Comparison of ENCODE assay signal across 32 cellular contexts in genomic region chr7:95427123-95427522, GRCh38. TPM values are rescaled to one million over a fixed set of nuclear protein-coding genes. Genes with fewer than 3 reads are reported as not detected.
A peak's percentile ranks its signal among the peaks of the same experiment; 100 is the strongest.
DNase-seq lines count a peak whose midpoint lies in the region; ATAC-seq and TF ChIP-seq lines count a peak whose summit lies in the region.
"Had no signal": no experiment of that assay in that cellular context is flagged by ENCODE, and none has a peak within 500 bp of the region (broad histone marks: within the 10 kb centered on the region; RNA-seq: fewer than 3 reads in every experiment).

No MANE protein-coding gene starts in this region.

- CTCF ChIA-PET in WTC11 (lab: Charles Lee), result interaction anchor here (1.2 kb wide), 1 partner anchor 31 kb away, joined by 3 read pairs; no protein-coding TSS in a partner anchor

- H3K4me1 ChIP-seq in HUES48 (ENCODE audit: control insufficient read depth, insufficient read depth, low read length), result peaks cover 35% of the 10 kb centered on the region
- no peaks in the 10 kb centered on the region for H3K4me1 ChIP-seq in HAP-1
- H3K4me1 ChIP-seq: ascending aorta, gastrocnemius medialis had no signal

- POLR2A ChIA-PET in WTC11 (lab: Charles Lee), result no interaction called here

- peaks cover 15% of the 10 kb centered on the region for H3K4me1 Mint-ChIP-seq in WTC11
- H3K4me1 Mint-ChIP-seq in progenitor cell of endocrine pancreas (ENCODE audit: low read depth), result peaks cover 25% of the 10 kb centered on the region
- H3K4me1 Mint-ChIP-seq: naive thymus-derived CD4-positive, alpha-beta T cell had no signal

- H3K9me3 ChIP-seq in HUES48 (ENCODE audit: control insufficient read depth, insufficient read depth, low read length), result no peaks in the 10 kb centered on the region
- H3K9me3 ChIP-seq in HAP-1, result no peaks in the 10 kb centered on the region
- H3K9me3 ChIP-seq: ascending aorta, gastrocnemius medialis, left lung, upper lobe of right lung had no signal

- H3K9ac ChIP-seq in HUES48 (ENCODE audit: low read depth, low read length), result no peak overlapping the region
- H3K9ac ChIP-seq: KMS-11 had no signal

- H3K4me3 Mint-ChIP-seq in WTC11 (no peak overlapping the region), progenitor cell of endocrine pancreas (ENCODE audit: low read depth) (peak overlapping the region; percentile 1)
- H3K4me3 Mint-ChIP-seq: activated CD8-positive, alpha-beta T cell treated with anti-CD3 and anti-CD28 coated beads for 36 hours; dendritic cell treated with granulocyte-macrophage colony-stimulating factor and Interleukin-4, amounts not matched to agents 40 ng/mL and 50 ng/mL, for 4 days; immature natural killer cell; mesothelial cell of epicardium; naive thymus-derived CD4-positive, alpha-beta T cell had no signal

- H3K9me3 Mint-ChIP-seq in WTC11 (peaks cover 5% of the 10 kb centered on the region; the same call in 1 of the 2 replicates), progenitor cell of endocrine pancreas (ENCODE audit: low read depth) (no peaks in the 10 kb centered on the region)
- H3K9me3 Mint-ChIP-seq: activated CD8-positive, alpha-beta T cell treated with anti-CD3 and anti-CD28 coated beads for 36 hours; activated naive CD4-positive, alpha-beta T cell treated with anti-CD3 and anti-CD28 coated beads, Interleukin-2, amount 50 U/mL, for 72 hours; immature natural killer cell had no signal

- H3K27me3 Mint-ChIP-seq in WTC11 (ENCODE audit: low read depth), result no peaks in the 10 kb centered on the region
- no peaks in the 10 kb centered on the region for H3K27me3 Mint-ChIP-seq in progenitor cell of endocrine pancreas
- H3K27me3 Mint-ChIP-seq: activated CD8-positive, alpha-beta T cell treated with anti-CD3 and anti-CD28 coated beads for 36 hours; dendritic cell treated with granulocyte-macrophage colony-stimulating factor and Interleukin-4, amounts not matched to agents 40 ng/mL and 50 ng/mL, for 4 days; naive thymus-derived CD4-positive, alpha-beta T cell had no signal

- peak; percentile 59 for ATAC-seq in WTC11
- ATAC-seq: activated CD8-positive, alpha-beta T cell treated with anti-CD3 and anti-CD28 coated beads for 36 hours; activated naive CD4-positive, alpha-beta T cell treated with anti-CD3 and anti-CD28 coated beads, Interleukin-2, amount 50 U/mL, for 72 hours; left lung; naive thymus-derived CD4-positive, alpha-beta T cell; upper lobe of right lung had no signal

- peaks cover 5% of the 10 kb centered on the region for H3K36me3 Mint-ChIP-seq in WTC11
- peaks cover 25% of the 10 kb centered on the region for H3K36me3 Mint-ChIP-seq in progenitor cell of endocrine pancreas (ENCODE audit: insufficient read depth)

- TF ChIP-seq CTCF in WTC11 (IDR thresholded peaks at IDR 0.05) (no peak), progenitor cell of endocrine pancreas (IDR thresholded peaks at IDR 0.05; ENCODE audit: unreplicated experiment) (peak; percentile 36)

- H3K27ac ChIP-seq in HUES48 (ENCODE audit: low read depth, low read length), result peak overlapping the region; percentile 55
- H3K27ac ChIP-seq: ascending aorta, gastrocnemius medialis, KMS-11, left lung, spleen, upper lobe of right lung had no signal

- in situ Hi-C loops in HAP-1 (cut with MboI; ENCODE audit: low sequenced_read_pairs), result no loop called here

- peak overlapping the region; percentile 29; the same call in 1 of the 2 replicates for H3K27ac Mint-ChIP-seq in WTC11
- peak overlapping the region; percentile 76 for H3K27ac Mint-ChIP-seq in progenitor cell of endocrine pancreas
- H3K27ac Mint-ChIP-seq: activated CD8-positive, alpha-beta T cell treated with anti-CD3 and anti-CD28 coated beads for 36 hours; activated naive CD4-positive, alpha-beta T cell treated with anti-CD3 and anti-CD28 coated beads, Interleukin-2, amount 50 U/mL, for 72 hours; dendritic cell treated with granulocyte-macrophage colony-stimulating factor and Interleukin-4, amounts not matched to agents 40 ng/mL and 50 ng/mL, for 4 days; immature natural killer cell; mesothelial cell of epicardium; naive thymus-derived CD4-positive, alpha-beta T cell had no signal

- no peaks in the 10 kb centered on the region for H3K27me3 ChIP-seq in HUES48 (ENCODE audit: control insufficient read depth, insufficient read depth, low read length)
- H3K27me3 ChIP-seq in HAP-1 (ENCODE audit: low read depth), result no peaks in the 10 kb centered on the region
- H3K27me3 ChIP-seq: ascending aorta, gastrocnemius medialis, left lung, spleen, upper lobe of right lung had no signal

- H3K4me3 ChIP-seq in HUES48 (ENCODE audit: low read depth, low read length) (no peak overlapping the region), HAP-1 (no peak overlapping the region)
- H3K4me3 ChIP-seq: ascending aorta, gastrocnemius medialis, left lung, spleen, upper lobe of right lung had no signal

- DNase-seq in WTC11 (ENCODE audit: low spot score) (no peak), globus pallidus (ENCODE audit: low spot score) (peak; percentile 64), progenitor cell of endocrine pancreas (ENCODE audit: low spot score, unreplicated experiment) (no peak), ecto neural progenitor cell (ENCODE audit: low spot score) (no peak), NK-92 (lab: John Stamatoyannopoulos, UW; ENCODE audit: unreplicated experiment) (no peak), HAP-1 (ENCODE audit: low spot score in 2 of 2) (no peak), DMS53 (lab: John Stamatoyannopoulos, UW) (no peak)
- DNase-seq: activated CD4-positive, CD25-positive, alpha-beta regulatory T cell treated with anti-CD3 and anti-CD28 coated beads, Interleukin-2, amount 50 U/mL, for 72 hours; activated CD8-positive, alpha-beta T cell treated with anti-CD3 and anti-CD28 coated beads for 36 hours; central memory CD4-positive, alpha-beta T cell; COR-L47; DMS79; gastrocnemius medialis; HCEC 1CT; immature natural killer cell; left lung; MM.1S; naive thymus-derived CD4-positive, alpha-beta T cell; NCI-H1436; NCI-H524 treated with DMSO at 0.1 percent for 48 hours; RPMI8226; spleen; upper lobe of right lung had no signal

- peaks cover 9% of the 10 kb centered on the region; the same call in 1 of the 2 replicates for H3K36me3 ChIP-seq in HUES48 (ENCODE audit: control insufficient read depth, insufficient read depth, low read length)
- H3K36me3 ChIP-seq in HAP-1 (replicated peaks), result peaks cover 5% of the 10 kb centered on the region; the same call in 1 of the 2 replicates
- H3K36me3 ChIP-seq: gastrocnemius medialis, upper lobe of right lung had no signal

TF ChIP-seq in WTC11, 78 proteins besides CTCF, POLR2A, EP300 and RAD21 (continues in another document):
- TF ChIP-seq TP53 (CRISPR knock-in tag; IDR thresholded peaks at IDR 0.05), result no peak
- no peak for TF ChIP-seq NFYB (CRISPR knock-in tag; conservative IDR thresholded peaks at IDR 0.05; ENCODE audit: low read depth)
- TF ChIP-seq, protein P1, sequence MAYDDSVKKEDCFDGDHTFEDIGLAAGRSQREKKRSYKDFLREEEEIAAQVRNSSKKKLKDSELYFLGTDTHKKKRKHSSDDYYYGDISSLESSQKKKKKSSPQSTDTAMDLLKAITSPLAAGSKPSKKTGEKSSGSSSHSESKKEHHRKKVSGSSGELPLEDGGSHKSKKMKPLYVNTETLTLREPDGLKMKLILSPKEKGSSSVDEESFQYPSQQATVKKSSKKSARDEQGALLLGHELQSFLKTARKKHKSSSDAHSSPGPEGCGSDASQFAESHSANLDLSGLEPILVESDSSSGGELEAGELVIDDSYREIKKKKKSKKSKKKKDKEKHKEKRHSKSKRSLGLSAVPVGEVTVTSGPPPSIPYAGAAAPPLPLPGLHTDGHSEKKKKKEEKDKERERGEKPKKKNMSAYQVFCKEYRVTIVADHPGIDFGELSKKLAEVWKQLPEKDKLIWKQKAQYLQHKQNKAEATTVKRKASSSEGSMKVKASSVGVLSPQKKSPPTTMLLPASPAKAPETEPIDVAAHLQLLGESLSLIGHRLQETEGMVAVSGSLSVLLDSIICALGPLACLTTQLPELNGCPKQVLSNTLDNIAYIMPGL (CRISPR knock-in tag; IDR thresholded peaks at IDR 0.05), result no peak
- no peak for TF ChIP-seq ZNF281 (CRISPR knock-in tag; IDR thresholded peaks at IDR 0.05)
- TF ChIP-seq, protein P2, sequence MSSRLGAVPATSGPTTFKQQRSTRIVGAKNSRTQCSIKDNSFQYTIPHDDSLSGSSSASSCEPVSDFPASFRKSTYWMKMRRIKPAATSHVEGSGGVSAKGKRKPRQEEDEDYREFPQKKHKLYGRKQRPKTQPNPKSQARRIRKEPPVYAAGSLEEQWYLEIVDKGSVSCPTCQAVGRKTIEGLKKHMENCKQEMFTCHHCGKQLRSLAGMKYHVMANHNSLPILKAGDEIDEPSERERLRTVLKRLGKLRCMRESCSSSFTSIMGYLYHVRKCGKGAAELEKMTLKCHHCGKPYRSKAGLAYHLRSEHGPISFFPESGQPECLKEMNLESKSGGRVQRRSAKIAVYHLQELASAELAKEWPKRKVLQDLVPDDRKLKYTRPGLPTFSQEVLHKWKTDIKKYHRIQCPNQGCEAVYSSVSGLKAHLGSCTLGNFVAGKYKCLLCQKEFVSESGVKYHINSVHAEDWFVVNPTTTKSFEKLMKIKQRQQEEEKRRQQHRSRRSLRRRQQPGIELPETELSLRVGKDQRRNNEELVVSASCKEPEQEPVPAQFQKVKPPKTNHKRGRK (CRISPR knock-in tag; IDR thresholded peaks at IDR 0.05; ENCODE audit: borderline replicate concordance), result no peak

RNA-seq across cellular contexts. Expression of gene PON2, which starts 7.7 kb away (rescaled TPM):
- total RNA-seq in WTC11 (2021) (21.4 to 24.1 TPM (median 23.3 TPM) in 3 replicates), progenitor cell of endocrine pancreas (145 and 157 TPM in 2 replicates)

RNA-seq across cellular contexts. Expression of gene PON3, which starts 30.9 kb away (rescaled TPM):
- total RNA-seq in WTC11 (2021), result 0.37 to 0.62 TPM (median 0.42 TPM) in 3 replicates
- total RNA-seq in progenitor cell of endocrine pancreas, result 0.14 TPM in 1 of 2 replicates, not detected in the other
- total RNA-seq: activated CD8-positive, alpha-beta T cell treated with anti-CD3 and anti-CD28 coated beads for 36 hours; ascending aorta; mesothelial cell of epicardium; naive thymus-derived CD4-positive, alpha-beta T cell; SK-MEL-5; T-helper 1 cell treated with Interleukin-12 subunit alpha and Interleukin-12 subunit beta and Interleukin-4 antibody, amounts not matched to agents 30 ng/mL and 1 ng/mL, for 36 hours had no signal

RNA-seq across cellular contexts. Expression of gene ASB4, which starts 58.6 kb away (rescaled TPM):
- total RNA-seq in WTC11 (2021), result 0.07 TPM in 2 of 3 replicates, not detected in the other
- 0.27 TPM in 1 of 2 replicates, not detected in the other for total RNA-seq in progenitor cell of endocrine pancreas
- total RNA-seq: activated CD8-positive, alpha-beta T cell treated with anti-CD3 and anti-CD28 coated beads for 36 hours; activated naive CD4-positive, alpha-beta T cell treated with anti-CD3 and anti-CD28 coated beads, Interleukin-2, amount 50 U/mL, for 72 hours; naive thymus-derived CD4-positive, alpha-beta T cell; osteoblast; spleen; T-helper 1 cell treated with Interleukin-12 subunit alpha and Interleukin-12 subunit beta and Interleukin-4 antibody, amounts not matched to agents 30 ng/mL and 1 ng/mL, for 36 hours had no signal
